Comparison of ENCODE assay signal across 2 cellular contexts in genomic region chr16:73027655-73028220, GRCh38.
TF ChIP-seq lines count a peak whose summit lies in the region.

No MANE protein-coding gene starts in this region.

TF ChIP-seq in HepG2, 621 proteins besides CTCF, POLR2A, EP300 and RAD21 (continues in another document):
- TF ChIP-seq ZNF687 (CRISPR knock-in tag; IDR thresholded peaks at IDR 0.05) (peak; percentile 22), ZNF780A (CRISPR knock-in tag; IDR thresholded peaks at IDR 0.05) (no peak), SRSF1 (optimal IDR thresholded peaks at IDR 0.05; ENCODE audit: low read depth, low read length) (no peak), ATF1 (CRISPR knock-in tag; IDR thresholded peaks at IDR 0.05) (no peak), ZNF615 (CRISPR knock-in tag; IDR thresholded peaks at IDR 0.05; ENCODE audit: borderline replicate concordance) (no peak), AGO2 (optimal IDR thresholded peaks at IDR 0.05; ENCODE audit: low read depth, low read length) (peak; percentile 55), RXRB (CRISPR knock-in tag; IDR thresholded peaks at IDR 0.05; ENCODE audit: borderline replicate concordance) (no peak), TBX2 (CRISPR knock-in tag; IDR thresholded peaks at IDR 0.05; ENCODE audit: borderline replicate concordance) (0 out of 2 replicates have a peak, but pooled peaks have one; percentile 34), ZNF678 (CRISPR knock-in tag; IDR thresholded peaks at IDR 0.05) (no peak), CREB1 (IDR thresholded peaks at IDR 0.05) (no peak), CREB1 (CRISPR knock-in tag; IDR thresholded peaks at IDR 0.05) (peak; percentile 26; the same call in 1 of the 2 replicates), RXRA (CRISPR knock-in tag; IDR thresholded peaks at IDR 0.05) (no peak), NR2F2 (IDR thresholded peaks at IDR 0.05; ENCODE audit: borderline replicate concordance, low read depth) (no peak), KLF11 (CRISPR knock-in tag; IDR thresholded peaks at IDR 0.05) (no peak), ZNF501 (CRISPR knock-in tag; IDR thresholded peaks at IDR 0.05) (no peak), ZNF276 (CRISPR knock-in tag; IDR thresholded peaks at IDR 0.05; ENCODE audit: low read depth) (no peak), ZNF768 (CRISPR knock-in tag; IDR thresholded peaks at IDR 0.05) (0 out of 2 replicates have a peak, but pooled peaks have one; percentile 17), ZNF839 (CRISPR knock-in tag; IDR thresholded peaks at IDR 0.05; ENCODE audit: borderline replicate concordance) (no peak), GATAD2A (CRISPR knock-in tag; IDR thresholded peaks at IDR 0.05) (peak; percentile 9; the same call in 1 of the 2 replicates), GABPB1 (CRISPR knock-in tag; IDR thresholded peaks at IDR 0.05) (no peak), ARNTL (CRISPR knock-in tag; IDR thresholded peaks at IDR 0.05) (0 out of 2 replicates have a peak, but pooled peaks have one; percentile 30), PBX3 (CRISPR knock-in tag; IDR thresholded peaks at IDR 0.05; ENCODE audit: borderline replicate concordance) (no peak), ZNF781 (CRISPR knock-in tag; IDR thresholded peaks at IDR 0.05; ENCODE audit: borderline replicate concordance, not compliant biosample characterization) (no peak), ONECUT2 (CRISPR knock-in tag; IDR thresholded peaks at IDR 0.05) (peak; percentile 65; the same call in 1 of the 2 replicates), THRA (CRISPR knock-in tag; IDR thresholded peaks at IDR 0.05; ENCODE audit: borderline replicate concordance) (no peak)

TF ChIP-seq in HEK293T, 16 proteins besides CTCF, POLR2A, EP300 and RAD21:
- TF ChIP-seq LEF1 (IDR thresholded peaks at IDR 0.05; ENCODE audit: borderline replicate concordance), result no peak
- TF ChIP-seq SP1 (IDR thresholded peaks at IDR 0.05), result no peak
- TF ChIP-seq FOXK2 (IDR thresholded peaks at IDR 0.05), result no peak
- TF ChIP-seq ARNT (IDR thresholded peaks at IDR 0.05), result no peak
- no peak for TF ChIP-seq SUZ12 (IDR thresholded peaks at IDR 0.05)
- no peak for TF ChIP-seq CTBP1 (IDR thresholded peaks at IDR 0.05; ENCODE audit: borderline replicate concordance)
- no peak for TF ChIP-seq HDGF (IDR thresholded peaks at IDR 0.05; ENCODE audit: borderline replicate concordance)
- no peak for TF ChIP-seq BHLHE40 (IDR thresholded peaks at IDR 0.05; ENCODE audit: borderline replicate concordance)
- no peak for TF ChIP-seq PKNOX1 (IDR thresholded peaks at IDR 0.05)
- no peak for TF ChIP-seq ELF4 (IDR thresholded peaks at IDR 0.05)
- no peak for TF ChIP-seq L3MBTL2 (conservative IDR thresholded peaks at IDR 0.05)
- TF ChIP-seq TARDBP (IDR thresholded peaks at IDR 0.05), result no peak
- no peak for TF ChIP-seq FOXM1 (IDR thresholded peaks at IDR 0.05; ENCODE audit: borderline replicate concordance)
- no peak for TF ChIP-seq ZNF384 (IDR thresholded peaks at IDR 0.05)
- no peak for TF ChIP-seq NFRKB (IDR thresholded peaks at IDR 0.05)
- TF ChIP-seq FOXA1 (IDR thresholded peaks at IDR 0.05), result no peak
